In the genomic region with DNA sequence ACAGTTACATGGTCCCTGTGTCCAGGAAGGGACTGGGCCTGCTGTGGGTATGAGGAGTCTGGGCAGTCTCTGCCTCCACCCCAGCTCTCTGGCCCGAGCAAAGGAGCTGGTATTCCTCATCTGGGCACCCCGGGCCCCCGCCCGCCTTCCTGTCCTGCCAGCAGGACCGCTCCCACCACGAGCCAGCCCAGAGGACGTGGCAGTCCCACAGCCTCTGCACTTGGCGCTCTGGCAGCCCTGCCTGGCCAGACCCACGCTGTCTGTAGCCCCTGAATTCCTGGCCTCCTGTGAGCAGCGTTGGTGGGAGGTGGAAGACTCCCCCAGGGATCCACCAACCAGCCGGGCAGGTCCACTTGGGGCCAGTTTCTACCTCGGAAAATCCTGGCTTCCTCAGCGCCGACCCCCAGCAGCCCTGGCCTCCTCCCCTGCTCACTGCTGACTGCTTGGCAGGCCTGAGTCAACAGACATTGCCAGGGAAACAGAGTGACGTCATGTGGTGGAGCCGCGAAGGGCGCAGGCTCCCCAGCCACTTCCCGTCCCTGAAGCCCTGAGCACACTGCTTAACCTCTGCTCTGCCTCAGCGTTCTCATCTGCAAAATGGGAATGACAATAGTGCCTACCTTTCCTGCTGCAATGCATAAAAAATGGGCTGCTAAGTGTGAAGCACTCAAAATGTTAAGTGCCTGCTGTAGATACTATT, we compare ENCODE assay signal across 8 cellular contexts. TPM values are rescaled to one million over a fixed set of nuclear protein-coding genes. Genes with fewer than 3 reads are reported as not detected.
DNase-seq lines count a peak whose midpoint lies in the region; ATAC-seq lines count a peak whose summit lies in the region.

No MANE protein-coding gene starts in this region.

- H3K79me2 ChIP-seq in mesendoderm (ENCODE audit: control insufficient read depth, insufficient read depth, low read length), result no peaks in the 10 kb centered on the region

- no peaks in the 10 kb centered on the region for H3K27me3 ChIP-seq in mesendoderm (ENCODE audit: insufficient read depth, low read length, poor library complexity)

- H2BK15ac ChIP-seq in mesendoderm (replicated peaks; ENCODE audit: low read depth), result no peak overlapping the region

- H4K5ac ChIP-seq in mesendoderm (ENCODE audit: low read length), result no peak overlapping the region

- no peak overlapping the region for H3K4me2 ChIP-seq in mesendoderm (ENCODE audit: low read length)

- no peak overlapping the region for H3K18ac ChIP-seq in mesendoderm (ENCODE audit: low read length)

- no peaks in the 10 kb centered on the region for H3K36me3 ChIP-seq in mesendoderm (ENCODE audit: control insufficient read depth, insufficient read depth, low read length)

- H3K23ac ChIP-seq in mesendoderm (ENCODE audit: low read length), result no peak overlapping the region

- WGBS in mesendoderm (ENCODE audit: extremely low coverage, insufficient coverage, low lambda C conversion rate), result no CpG with 5 or more reads among the region's 20 CpGs

- H3K4me3 ChIP-seq in mesendoderm (ENCODE audit: low read length), result no peak overlapping the region

- no peak overlapping the region for H3K9ac ChIP-seq in mesendoderm (ENCODE audit: low read length)

- H2AK5ac ChIP-seq in mesendoderm (ENCODE audit: low read length), result no peak overlapping the region

- CTCF ChIA-PET in activated CD8-positive, alpha-beta T cell treated with anti-CD3 and anti-CD28 coated beads, Interleukin-2, amount 10 ng/mL, durations not matched to agents 7 days and 5 days (lab: Charles Lee), result no interaction called here

- peak overlapping the region; percentile 83 for H3K27ac Mint-ChIP-seq in activated CD8-positive, alpha-beta T cell treated with anti-CD3 and anti-CD28 coated beads, Interleukin-2, amount 10 ng/mL, durations not matched to agents 7 days and 5 days

- H3K4me3 Mint-ChIP-seq in activated CD8-positive, alpha-beta T cell treated with anti-CD3 and anti-CD28 coated beads, Interleukin-2, amount 10 ng/mL, durations not matched to agents 7 days and 5 days, result no peak overlapping the region

- H3K4me1 Mint-ChIP-seq in activated CD8-positive, alpha-beta T cell treated with anti-CD3 and anti-CD28 coated beads, Interleukin-2, amount 10 ng/mL, durations not matched to agents 7 days and 5 days (ENCODE audit: low read depth), result peaks cover 6% of the 10 kb centered on the region

- peak; percentile 31 for DNase-seq in NCI-H2196 (lab: John Stamatoyannopoulos, UW; ENCODE audit: unreplicated experiment)
- DNase-seq in activated CD8-positive, alpha-beta T cell treated with anti-CD3 and anti-CD28 coated beads, Interleukin-2, amount 10 ng/mL, durations not matched to agents 7 days and 5 days, result peak; percentile 72
- peak; percentile 55 for DNase-seq in effector CD4-positive, alpha-beta T cell
- DNase-seq in mesendoderm, result peak; percentile 76
- DNase-seq in stimulated activated CD8-positive, alpha-beta memory T cell treated with anti-CD3 and anti-CD28 coated beads, Interleukin-2, amount 100 ng/mL, for 1 hour (ENCODE audit: low read depth in 2 of 2), result peak; percentile 48 to 54
- DNase-seq in 8988T, result no peak

- no peak overlapping the region for H3K56ac ChIP-seq in mesendoderm (ENCODE audit: low read length)

- POLR2A ChIA-PET in activated CD8-positive, alpha-beta T cell treated with anti-CD3 and anti-CD28 coated beads, Interleukin-2, amount 10 ng/mL, durations not matched to agents 7 days and 5 days (lab: Charles Lee), result no interaction called here

- no peak overlapping the region for H4K8ac ChIP-seq in mesendoderm (ENCODE audit: low read depth, low read length)

- no peaks in the 10 kb centered on the region for H3K36me3 Mint-ChIP-seq in activated CD8-positive, alpha-beta T cell treated with anti-CD3 and anti-CD28 coated beads, Interleukin-2, amount 10 ng/mL, durations not matched to agents 7 days and 5 days (ENCODE audit: low read depth)

- peaks cover 4% of the 10 kb centered on the region for H3K27me3 Mint-ChIP-seq in activated CD8-positive, alpha-beta T cell treated with anti-CD3 and anti-CD28 coated beads, Interleukin-2, amount 10 ng/mL, durations not matched to agents 7 days and 5 days (ENCODE audit: low read depth)

- H2BK120ac ChIP-seq in mesendoderm (ENCODE audit: low read depth, low read length), result no peak overlapping the region

- no peak overlapping the region for H3K4ac ChIP-seq in mesendoderm (ENCODE audit: low read depth, low read length)

- H3K4me1 ChIP-seq in mesendoderm (ENCODE audit: control insufficient read depth, low read depth, low read length), result no peaks in the 10 kb centered on the region

- H3K27ac ChIP-seq in mesendoderm (ENCODE audit: low read depth, low read length), result no peak overlapping the region

- ATAC-seq in GM18861 (IDR thresholded peaks at IDR 0.05; ENCODE audit: unreplicated experiment) (peak; percentile 78), GM19328 (IDR thresholded peaks at IDR 0.05; ENCODE audit: unreplicated experiment) (no peak)
- peak; percentile 93 for ATAC-seq in activated CD8-positive, alpha-beta T cell treated with anti-CD3 and anti-CD28 coated beads, Interleukin-2, amount 10 ng/mL, durations not matched to agents 7 days and 5 days

- no peaks in the 10 kb centered on the region for H3K9me3 Mint-ChIP-seq in activated CD8-positive, alpha-beta T cell treated with anti-CD3 and anti-CD28 coated beads, Interleukin-2, amount 10 ng/mL, durations not matched to agents 7 days and 5 days (ENCODE audit: insufficient read depth)

- no peaks in the 10 kb centered on the region for H3K79me1 ChIP-seq in mesendoderm (ENCODE audit: low read length)

- H2BK5ac ChIP-seq in mesendoderm (ENCODE audit: low read length), result no peak overlapping the region

RNA-seq across cellular contexts. Expression of a gene that starts 21.6 kb away (rescaled TPM):
- total RNA-seq in activated CD8-positive, alpha-beta T cell treated with anti-CD3 and anti-CD28 coated beads, Interleukin-2, amount 10 ng/mL, durations not matched to agents 7 days and 5 days, result 10 to 100 TPM; 33.5 to 37.6 TPM
- polyA plus RNA-seq in mesendoderm (2013, experiment 1 of 2), result 47.9 TPM
- polyA plus RNA-seq in mesendoderm (2013, experiment 2 of 2), result 48.4 TPM

RNA-seq across cellular contexts. Expression of a gene that starts 34.0 kb away (rescaled TPM):
- not detected for total RNA-seq in activated CD8-positive, alpha-beta T cell treated with anti-CD3 and anti-CD28 coated beads, Interleukin-2, amount 10 ng/mL, durations not matched to agents 7 days and 5 days
- 0.95 TPM for polyA plus RNA-seq in mesendoderm (2013, experiment 1 of 2)
- 1.1 TPM for polyA plus RNA-seq in mesendoderm (2013, experiment 2 of 2)
